14 cellular contexts compared by ENCODE assay signal in the genomic region with DNA sequence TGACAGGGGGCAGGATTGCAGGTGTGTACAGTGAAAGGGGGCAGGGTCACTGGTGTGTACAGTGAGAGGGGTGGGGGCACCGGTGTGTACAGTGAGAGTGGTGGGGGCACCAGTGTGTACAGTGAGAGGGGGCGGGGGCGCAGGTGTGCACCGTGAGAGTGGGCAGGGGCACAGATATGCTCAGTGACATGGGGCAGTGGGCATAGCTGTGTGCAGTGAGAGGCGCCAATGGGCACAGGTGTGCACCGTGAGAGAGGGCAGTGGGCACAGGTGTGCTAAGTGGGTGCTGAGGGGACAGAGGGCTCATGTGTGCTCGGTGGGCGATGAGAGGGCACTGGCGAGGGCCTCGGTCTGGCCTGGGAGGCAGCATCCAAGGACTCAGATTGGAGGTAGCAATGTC.
DNase-seq lines count a peak whose midpoint lies in the region; ATAC-seq, FAIRE-seq and TF ChIP-seq lines count a peak whose summit lies in the region.
"Had no signal": no experiment of that assay in that cellular context is flagged by ENCODE, and none has a peak within 500 bp of the region (broad histone marks: within the 10 kb centered on the region; RNA-seq: fewer than 3 reads in every experiment).

No MANE protein-coding gene starts in this region.

- H3K27ac Mint-ChIP-seq in WTC11: no peak overlapping the region
- H3K27ac Mint-ChIP-seq: B cell; CD4-positive, alpha-beta T cell had no signal

- TF ChIP-seq POLR2A in spleen (IDR thresholded peaks at IDR 0.05): no peak

- no peaks in the 10 kb centered on the region for H3K27me3 Mint-ChIP-seq in WTC11 (ENCODE audit: low read depth)
- H3K27me3 Mint-ChIP-seq: CD4-positive, alpha-beta T cell had no signal

- intact Hi-C loops in spleen (cut with DNase I; ENCODE audit: low total_unique reads): no loop called here

- H3K4me3 ChIP-seq in bronchial epithelial cell (ENCODE audit: low read depth, low read length): no peak overlapping the region
- peak overlapping the region in 1 of 2 donors; percentile 52 for H3K4me3 ChIP-seq in neuronal stem cell (ENCODE audit: low read length in 2 of 2)
- no peak overlapping the region for H3K4me3 ChIP-seq in spleen
- H3K4me3 ChIP-seq: GM23248 had no signal

- H3K4ac ChIP-seq in neuronal stem cell (ENCODE audit: low read length): no peak overlapping the region

- no peak overlapping the region for H4K91ac ChIP-seq in neuronal stem cell (ENCODE audit: low read depth, low read length, poor library complexity)

- peak; percentile 23 for FAIRE-seq in bronchial epithelial cell (lab: Jason Lieb, UNC)
- FAIRE-seq: A204.1, H54 had no signal

- H3K27me3 ChIP-seq in bronchial epithelial cell (ENCODE audit: control insufficient read depth, insufficient read depth, low read length) (no peaks in the 10 kb centered on the region), neuronal stem cell (ENCODE audit: control insufficient read depth in 3 of 3, insufficient read depth in 3 of 3, low read depth in 1 of 3, low read length in 3 of 3) (no peaks in the 10 kb centered on the region), spleen (replicated peaks in 1 of 7) (peaks cover 0 to 5% (median 0%) of the 10 kb centered on the region in 7 donors)

- no peak overlapping the region for H2AFZ ChIP-seq in neuronal stem cell (ENCODE audit: low read length)
- H2AFZ ChIP-seq: GM23248 had no signal

- no peak overlapping the region for H2BK12ac ChIP-seq in neuronal stem cell (ENCODE audit: low read length)

- H3K9me3 Mint-ChIP-seq in WTC11: no peaks in the 10 kb centered on the region
- H3K9me3 Mint-ChIP-seq: CD4-positive, alpha-beta T cell had no signal

- H3K4me1 ChIP-seq in neuronal stem cell (ENCODE audit: control insufficient read depth in 2 of 2, insufficient read depth in 1 of 2, low read depth in 1 of 2, low read length in 2 of 2): peaks cover 0 to 8% of the 10 kb centered on the region in 2 donors
- no peaks in the 10 kb centered on the region for H3K4me1 ChIP-seq in spleen

- TF ChIP-seq CTCF in bronchial epithelial cell (IDR thresholded peaks at IDR 0.05; ENCODE audit: insufficient read depth, low read length, severe bottlenecking) (no peak), spleen (IDR thresholded peaks at IDR 0.05 in 8 of 11, conservative IDR thresholded peaks at IDR 0.05 in 3 of 11) (no peak), WTC11 (IDR thresholded peaks at IDR 0.05) (no peak)

- H2BK120ac ChIP-seq in neuronal stem cell (ENCODE audit: low read depth, low read length): no peak overlapping the region

- H3K9ac ChIP-seq in neuronal stem cell (ENCODE audit: low read depth, low read length, poor library complexity): peak overlapping the region; percentile 66
- H3K9ac ChIP-seq: GM23248 had no signal

- no peaks in the 10 kb centered on the region for H3K4me1 Mint-ChIP-seq in WTC11
- H3K4me1 Mint-ChIP-seq: B cell had no signal

- no peaks in the 10 kb centered on the region for H3K9me3 ChIP-seq in neuronal stem cell (replicated peaks in 1 of 2; ENCODE audit: control insufficient read depth in 2 of 2, insufficient read depth in 1 of 2, low read depth in 1 of 2, low read length in 2 of 2)
- no peaks in the 10 kb centered on the region for H3K9me3 ChIP-seq in spleen

- DNase-seq in bronchial epithelial cell (ENCODE audit: low read depth): no peak
- DNase-seq in neuronal stem cell (ENCODE audit: low spot score): no peak
- peak; percentile 54 for DNase-seq in spleen
- no peak for DNase-seq in WTC11 (ENCODE audit: low spot score)
- no peak for DNase-seq in NCI-H748 (lab: John Stamatoyannopoulos, UW; ENCODE audit: unreplicated experiment)
- DNase-seq in SKM-1 (lab: John Stamatoyannopoulos, UW; ENCODE audit: unreplicated experiment): no peak
- DNase-seq: Calu3; CD4-positive, alpha-beta T cell; DMS 273 treated with DMSO at 0.1 percent for 48 hours; GM23248 had no signal

- no peak overlapping the region for H3K18ac ChIP-seq in neuronal stem cell (ENCODE audit: low read length)

- H4K8ac ChIP-seq in neuronal stem cell (ENCODE audit: low read depth, low read length): no peak overlapping the region

- no CpG with 5 or more reads among the region's 10 CpGs for WGBS in neuronal stem cell (ENCODE audit: extremely low coverage in 2 of 2, insufficient read length in 2 of 2, insufficient replicate concordance in 1 of 2), 2 donors
- 89 to 97% (median 92%) methylated on average over 10 of the region's 10 CpGs for WGBS in spleen, 5 donors

- H3K27ac ChIP-seq in neuronal stem cell (replicated peaks; ENCODE audit: low read length) (no peak overlapping the region), spleen (no peak overlapping the region)
- H3K27ac ChIP-seq: GM23248 had no signal

- H2BK15ac ChIP-seq in neuronal stem cell (ENCODE audit: low read length): no peak overlapping the region

- H3K23ac ChIP-seq in neuronal stem cell (ENCODE audit: low read depth, low read length, poor library complexity): peak overlapping the region; percentile 59

- no peak overlapping the region for H3K4me3 Mint-ChIP-seq in WTC11
- H3K4me3 Mint-ChIP-seq: B cell; CD4-positive, alpha-beta T cell had no signal

- no peak overlapping the region for H2AK5ac ChIP-seq in neuronal stem cell (ENCODE audit: low read depth, low read length)

- ATAC-seq in HG03354 (IDR thresholded peaks at IDR 0.05; ENCODE audit: poor library complexity, severe bottlenecking, unreplicated experiment): no peak
- no peak for ATAC-seq in WTC11

- no peaks in the 10 kb centered on the region for H3K79me1 ChIP-seq in neuronal stem cell (ENCODE audit: low read depth, low read length)

- H3K4me2 ChIP-seq in neuronal stem cell (ENCODE audit: insufficient read depth, low read length, poor library complexity, severe bottlenecking): no peak overlapping the region

- no peak overlapping the region for H3K14ac ChIP-seq in neuronal stem cell (ENCODE audit: low read length)

- peaks cover 38% of the 10 kb centered on the region for H3K36me3 Mint-ChIP-seq in WTC11

- POLR2A ChIA-PET in WTC11 (lab: Charles Lee): no interaction called here

- H3K36me3 ChIP-seq in bronchial epithelial cell (ENCODE audit: control insufficient read depth, insufficient read depth, low read length) (no peaks in the 10 kb centered on the region), neuronal stem cell (replicated peaks in 1 of 2; ENCODE audit: control insufficient read depth in 2 of 2, insufficient read depth in 2 of 2, low read length in 2 of 2) (peaks cover 34 to 93% of the 10 kb centered on the region in 2 donors), spleen (no peaks in the 10 kb centered on the region)

- H2BK5ac ChIP-seq in neuronal stem cell (ENCODE audit: low read length): no peak overlapping the region

- CTCF ChIA-PET in WTC11 (lab: Charles Lee): no interaction called here

TF ChIP-seq in WTC11, 78 proteins besides CTCF, POLR2A, EP300 and RAD21 (continues in another document):
- TF ChIP-seq SMAD3 (CRISPR knock-in tag; IDR thresholded peaks at IDR 0.05; ENCODE audit: borderline replicate concordance) (no peak), RORB (CRISPR knock-in tag; IDR thresholded peaks at IDR 0.05) (no peak), ZNF232 (CRISPR knock-in tag; IDR thresholded peaks at IDR 0.05) (no peak), NR1H2 (CRISPR knock-in tag; IDR thresholded peaks at IDR 0.05) (no peak)
- TF ChIP-seq, protein P1, sequence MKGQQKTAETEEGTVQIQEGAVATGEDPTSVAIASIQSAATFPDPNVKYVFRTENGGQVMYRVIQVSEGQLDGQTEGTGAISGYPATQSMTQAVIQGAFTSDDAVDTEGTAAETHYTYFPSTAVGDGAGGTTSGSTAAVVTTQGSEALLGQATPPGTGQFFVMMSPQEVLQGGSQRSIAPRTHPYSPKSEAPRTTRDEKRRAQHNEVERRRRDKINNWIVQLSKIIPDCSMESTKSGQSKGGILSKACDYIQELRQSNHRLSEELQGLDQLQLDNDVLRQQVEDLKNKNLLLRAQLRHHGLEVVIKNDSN (CRISPR knock-in tag; IDR thresholded peaks at IDR 0.05): no peak
- TF ChIP-seq, protein P2, sequence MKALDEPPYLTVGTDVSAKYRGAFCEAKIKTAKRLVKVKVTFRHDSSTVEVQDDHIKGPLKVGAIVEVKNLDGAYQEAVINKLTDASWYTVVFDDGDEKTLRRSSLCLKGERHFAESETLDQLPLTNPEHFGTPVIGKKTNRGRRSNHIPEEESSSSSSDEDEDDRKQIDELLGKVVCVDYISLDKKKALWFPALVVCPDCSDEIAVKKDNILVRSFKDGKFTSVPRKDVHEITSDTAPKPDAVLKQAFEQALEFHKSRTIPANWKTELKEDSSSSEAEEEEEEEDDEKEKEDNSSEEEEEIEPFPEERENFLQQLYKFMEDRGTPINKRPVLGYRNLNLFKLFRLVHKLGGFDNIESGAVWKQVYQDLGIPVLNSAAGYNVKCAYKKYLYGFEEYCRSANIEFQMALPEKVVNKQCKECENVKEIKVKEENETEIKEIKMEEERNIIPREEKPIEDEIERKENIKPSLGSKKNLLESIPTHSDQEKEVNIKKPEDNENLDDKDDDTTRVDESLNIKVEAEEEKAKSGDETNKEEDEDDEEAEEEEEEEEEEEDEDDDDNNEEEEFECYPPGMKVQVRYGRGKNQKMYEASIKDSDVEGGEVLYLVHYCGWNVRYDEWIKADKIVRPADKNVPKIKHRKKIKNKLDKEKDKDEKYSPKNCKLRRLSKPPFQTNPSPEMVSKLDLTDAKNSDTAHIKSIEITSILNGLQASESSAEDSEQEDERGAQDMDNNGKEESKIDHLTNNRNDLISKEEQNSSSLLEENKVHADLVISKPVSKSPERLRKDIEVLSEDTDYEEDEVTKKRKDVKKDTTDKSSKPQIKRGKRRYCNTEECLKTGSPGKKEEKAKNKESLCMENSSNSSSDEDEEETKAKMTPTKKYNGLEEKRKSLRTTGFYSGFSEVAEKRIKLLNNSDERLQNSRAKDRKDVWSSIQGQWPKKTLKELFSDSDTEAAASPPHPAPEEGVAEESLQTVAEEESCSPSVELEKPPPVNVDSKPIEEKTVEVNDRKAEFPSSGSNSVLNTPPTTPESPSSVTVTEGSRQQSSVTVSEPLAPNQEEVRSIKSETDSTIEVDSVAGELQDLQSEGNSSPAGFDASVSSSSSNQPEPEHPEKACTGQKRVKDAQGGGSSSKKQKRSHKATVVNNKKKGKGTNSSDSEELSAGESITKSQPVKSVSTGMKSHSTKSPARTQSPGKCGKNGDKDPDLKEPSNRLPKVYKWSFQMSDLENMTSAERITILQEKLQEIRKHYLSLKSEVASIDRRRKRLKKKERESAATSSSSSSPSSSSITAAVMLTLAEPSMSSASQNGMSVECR (CRISPR knock-in tag; IDR thresholded peaks at IDR 0.05; ENCODE audit: borderline replicate concordance): no peak
